9 cellular contexts compared by ENCODE assay signal in the genomic region with DNA sequence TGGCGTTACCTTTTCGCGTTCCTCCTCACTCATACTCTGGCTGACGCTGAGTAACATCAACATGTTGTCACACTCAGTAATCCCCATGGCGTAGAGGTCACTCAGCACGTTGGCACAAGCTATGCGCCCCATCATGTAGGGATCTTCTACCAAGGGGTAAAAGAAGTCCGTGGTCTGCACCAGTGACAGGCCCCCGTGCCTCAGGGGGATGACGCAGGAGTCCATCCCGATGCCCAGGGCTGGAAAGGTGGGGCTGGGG. TPM values are rescaled to one million over a fixed set of nuclear protein-coding genes. Genes with fewer than 3 reads are reported as not detected.
DNase-seq lines count a peak whose midpoint lies in the region; ATAC-seq, FAIRE-seq and TF ChIP-seq lines count a peak whose summit lies in the region.
"Had no signal": no experiment of that assay in that cellular context is flagged by ENCODE, and none has a peak within 500 bp of the region (broad histone marks: within the 10 kb centered on the region; RNA-seq: fewer than 3 reads in every experiment).

No MANE protein-coding gene starts in this region.

- no TSS peak for BruUV-seq in GM12878 (replicated peaks; lab: Mats Ljungman, UMichigan)

- SMC1A ChIA-PET in GM12878 (lab: Charles Lee; ENCODE audit: uncharacterized antibody, unreplicated experiment), result interaction anchor here (0.9 to 19.4 kb wide), 5 partner anchors 9 to 154 kb away, joined by 3 to 431 read pairs (median 4); partner anchors contain the start of genes DCTPP1 and ITGAL

- in situ Hi-C loops in GM12878 (cut with MboI), result no loop called here

- no peak; the same call in 1 of the 2 replicates for TF ChIP-seq POLR2A in GM12878 (IDR thresholded peaks at IDR 0.05; ENCODE audit: low read depth, low read length)

- ATAC-seq in HG02588 (IDR thresholded peaks at IDR 0.05; ENCODE audit: unreplicated experiment) (peak; percentile 18), GM12878 (peak; percentile 39), HG02840 (IDR thresholded peaks at IDR 0.05; ENCODE audit: low FRiP score, unreplicated experiment) (no peak)

- RAD21 ChIA-PET in GM12878 (lab: Charles Lee; ENCODE audit: unreplicated experiment), result interaction anchor here (1.3 to 2.7 kb wide), 5 partner anchors 11 to 91 kb away, joined by 3 to 15 read pairs (median 4); partner anchors contain the start of gene DCTPP1

- H3K4me3 ChIP-seq in AG04450 (ENCODE audit: low read depth, low read length) (peak overlapping the region; percentile 83), GM12878 (peak overlapping the region; percentile 79), mononuclear cell (ENCODE audit: low read length) (peak overlapping the region; percentile 90)

- H3K4me1 ChIP-seq in GM12878 (ENCODE audit: control insufficient read depth, insufficient read depth, low read length), result peaks cover 9% of the 10 kb centered on the region
- peaks cover 36% of the 10 kb centered on the region for H3K4me1 ChIP-seq in mononuclear cell (ENCODE audit: insufficient read depth, low read length)

- TF ChIP-seq EP300 in GM12878 (IDR thresholded peaks at IDR 0.05; ENCODE audit: borderline replicate concordance in 1 of 2, control insufficient read depth in 1 of 2, low read depth in 2 of 2, low read length in 2 of 2), result no peak

- H3K27me3 ChIP-seq in AG04450 (ENCODE audit: control insufficient read depth, insufficient read depth, low read length), result peaks cover 4% of the 10 kb centered on the region
- H3K27me3 ChIP-seq in GM12878 (replicated peaks in 1 of 2; ENCODE audit: control insufficient read depth in 2 of 2, insufficient read depth in 2 of 2, low read length in 1 of 2), result no peaks in the 10 kb centered on the region
- no peaks in the 10 kb centered on the region for H3K27me3 ChIP-seq in mononuclear cell (ENCODE audit: insufficient read depth, low read length)

- peak overlapping the region; percentile 96 for H3K9ac ChIP-seq in GM12878 (ENCODE audit: control insufficient read depth, insufficient read depth, low read length)

- H3K4me2 ChIP-seq in GM12878 (ENCODE audit: control insufficient read depth, insufficient read depth), result peak overlapping the region; percentile 86

- H4K20me1 ChIP-seq in GM12878 (ENCODE audit: control insufficient read depth, insufficient read depth), result no peaks in the 10 kb centered on the region

- H3K27ac ChIP-seq in AG04450 (ENCODE audit: low read depth, low read length), result peak overlapping the region; percentile 86
- peak overlapping the region; percentile 85 for H3K27ac ChIP-seq in GM12878 (ENCODE audit: control insufficient read depth, insufficient read depth)

- TF ChIP-seq CTCF in AG04450 (IDR thresholded peaks at IDR 0.05; ENCODE audit: low read depth, low read length), result no peak
- no peak for TF ChIP-seq CTCF in GM12878 (IDR thresholded peaks at IDR 0.05 in 2 of 3, conservative IDR thresholded peaks at IDR 0.05 in 1 of 3; ENCODE audit: control insufficient read depth in 2 of 3, extremely low read depth in 1 of 3, insufficient read depth in 1 of 3, low read depth in 3 of 3, low read length in 3 of 3)

- H3K36me3 ChIP-seq in GM12878 (ENCODE audit: control insufficient read depth in 2 of 2, insufficient read depth in 2 of 2, low read length in 1 of 2), result peaks cover 0 to 2% of the 10 kb centered on the region in 2 experiments; a peak in 2 of 4 replicates

- H3K79me2 ChIP-seq in GM12878 (ENCODE audit: control insufficient read depth, insufficient read depth, low read length), result peaks cover 18% of the 10 kb centered on the region

- intact Hi-C loops in GM12878 (cut with micrococcal nuclease; ENCODE audit: unreplicated experiment), result loop anchor here (2.0 to 5.0 kb wide), 2 partner anchors 28 to 92 kb away; partner anchors contain the start of gene ITGAL

- peaks cover 6% of the 10 kb centered on the region for H3K9me3 ChIP-seq in AG04450 (ENCODE audit: control insufficient read depth, insufficient read depth, low read length)
- no peaks in the 10 kb centered on the region for H3K9me3 ChIP-seq in GM12878 (replicated peaks; ENCODE audit: control insufficient read depth, insufficient read depth, low read length)
- no peaks in the 10 kb centered on the region for H3K9me3 ChIP-seq in mononuclear cell (ENCODE audit: low read depth, low read length)

- no peak for FAIRE-seq in GM12878 (lab: Jason Lieb, UNC)
- FAIRE-seq: islet of Langerhans had no signal

- H2AFZ ChIP-seq in GM12878 (ENCODE audit: control insufficient read depth, low read depth, low read length), result peak overlapping the region; percentile 70; the same call in 1 of the 2 replicates

- WGBS in GM12878 (ENCODE audit: insufficient coverage, insufficient replicate concordance, low lambda C conversion rate, missing lambda C conversion rate), result 37% methylated on average over 11 of the region's 11 CpGs

- TF ChIP-seq RAD21 in GM12878 (IDR thresholded peaks at IDR 0.05; ENCODE audit: insufficient read depth, low read depth, low read length), result no peak

- CTCF ChIA-PET in AG04450 (lab: Charles Lee), result interaction anchor here (2.4 kb wide), 1 partner anchor 16 kb away, joined by 8 read pairs; the partner anchor contains the start of gene DCTPP1
- CTCF ChIA-PET in GM12878 (lab: Yijun Ruan, JAX), result interaction anchor here (1.0 to 8.2 kb wide), 6 partner anchors 12 to 152 kb away, joined by 3 to 60 read pairs (median 12); partner anchors contain the start of genes DCTPP1 and ZNF747

- POLR2A ChIA-PET in AG04450 (lab: Yijun Ruan, JAX) (interaction anchor here (1.0 to 1.1 kb wide), 3 partner anchors 27 to 127 kb away, joined by 3 to 5 read pairs (median 4); partner anchors contain the start of gene ZNF688), GM12878 (lab: Charles Lee) (interaction anchor here (0.5 to 5.4 kb wide), 8 partner anchors 12 to 213 kb away, joined by 3 to 31 read pairs (median 4); partner anchors contain the start of genes FBRS, ZNF747 and ZNF764)

- DNase-seq in AG04450 (ENCODE audit: low read depth, low spot score) (no peak), GM12878 (ENCODE audit: low read depth, low spot score) (no peak), NCI-H128 (lab: John Stamatoyannopoulos, UW; ENCODE audit: unreplicated experiment) (no peak), epidermal melanocyte (ENCODE audit: insufficient read length, low spot score) (no peak), NCI-H187 treated with DMSO at 0.1 percent for 48 hours (lab: John Stamatoyannopoulos, UW) (no peak)

RNA-seq across cellular contexts. Expression of gene SEPHS2, which starts 0.6 kb away (rescaled TPM):
- polyA plus RNA-seq in AG04450 (2011; rRNA removed) (41.2 and 47.1 TPM in 2 replicates), GM12878 (2011; rRNA removed) (94.3 and 102 TPM in 2 replicates), GM12878 (2014; fragmentation: Illumina TruSeq; extraction: Trizol) (69.9 and 80.6 TPM in 2 replicates), GM12878 (2014; fragmentation: Nextera tagmentation; extraction: Ambion mirVana) (10 to 100 TPM; 21.6 to 37.4 TPM), GM12878 (2014; rRNA removed) (76.4 and 76.5 TPM in 2 replicates), GM12878 (2016; fragmentation: Nextera tagmentation; extraction: Ambion mirVana) (10 to 100 TPM; 75.9 to 99.8 TPM)
- polyA minus RNA-seq in AG04450 (2011; rRNA and poly(A)+ RNA removed), result 27.1 and 32.0 TPM in 2 replicates
- total RNA-seq in GM12878 (2013; cell fraction: nucleolus; rRNA removed), result 4.6 and 5.1 TPM in 2 replicates
- total RNA-seq in GM12878 (2014; rRNA removed) (33.5 and 40.8 TPM in 2 replicates), GM12878 (2014; rRNA removed; fragmentation: Illumina TruSeq; extraction: Trizol) (36.3 and 38.9 TPM in 2 replicates), GM12878 (2021) (85.9 and 86.2 TPM in 2 replicates), mononuclear cell (11.4 TPM)
- 46.2 TPM for polyA plus RNA-seq in GM12878 (2011; ENCODE audit: low read depth)
- 64.9 and 80.5 TPM in 2 replicates for polyA plus RNA-seq in GM12878 (2011; cell fraction: cytosol; rRNA removed)
- 68.9 and 74.4 TPM in 2 replicates for polyA plus RNA-seq in GM12878 (2011; cell fraction: nucleus; rRNA removed)
- 46.0 and 51.9 TPM in 2 replicates for polyA plus RNA-seq in GM12878 (2012)
- 74.6 and 82.6 TPM in 2 replicates for polyA minus RNA-seq in GM12878 (2011; rRNA and poly(A)+ RNA removed)
- 21.4 and 26.2 TPM in 2 replicates for polyA minus RNA-seq in GM12878 (2011; cell fraction: cytosol; rRNA and poly(A)+ RNA removed)
- polyA minus RNA-seq in GM12878 (2011; cell fraction: nucleus; rRNA and poly(A)+ RNA removed), result 38.2 and 47.7 TPM in 2 replicates

RNA-seq across cellular contexts. Expression of gene DCTPP1, which starts 15.2 kb away (rescaled TPM):
- polyA plus RNA-seq in AG04450 (2011; rRNA removed) (34.1 and 34.7 TPM in 2 replicates), GM12878 (2011; rRNA removed) (142 and 183 TPM in 2 replicates), GM12878 (2014; fragmentation: Illumina TruSeq; extraction: Trizol) (88.1 and 117 TPM in 2 replicates), GM12878 (2014; fragmentation: Nextera tagmentation; extraction: Ambion mirVana) (100 to 1,000 TPM in 1 of 2 experiments, 10 to 100 TPM in 1; 76.6 to 162 TPM), GM12878 (2014; rRNA removed) (173 and 179 TPM in 2 replicates), GM12878 (2016; fragmentation: Nextera tagmentation; extraction: Ambion mirVana) (100 to 1,000 TPM; 255 to 266 TPM)
- polyA minus RNA-seq in AG04450 (2011; rRNA and poly(A)+ RNA removed), result 9.6 and 15.7 TPM in 2 replicates
- total RNA-seq in GM12878 (2013; cell fraction: nucleolus; rRNA removed), result 7.6 and 7.8 TPM in 2 replicates
- total RNA-seq in GM12878 (2014; rRNA removed) (82.2 and 93.4 TPM in 2 replicates), GM12878 (2014; rRNA removed; fragmentation: Illumina TruSeq; extraction: Trizol) (64.3 and 72.1 TPM in 2 replicates), GM12878 (2021) (151 and 157 TPM in 2 replicates), mononuclear cell (4.1 TPM)
- 46.9 TPM for polyA plus RNA-seq in GM12878 (2011; ENCODE audit: low read depth)
- polyA plus RNA-seq in GM12878 (2011; cell fraction: cytosol; rRNA removed), result 179 and 225 TPM in 2 replicates
- polyA plus RNA-seq in GM12878 (2011; cell fraction: nucleus; rRNA removed), result 72.2 and 89.4 TPM in 2 replicates
- 52.7 and 68.5 TPM in 2 replicates for polyA plus RNA-seq in GM12878 (2012)
- 47.4 and 64.3 TPM in 2 replicates for polyA minus RNA-seq in GM12878 (2011; rRNA and poly(A)+ RNA removed)
- 30.2 and 34.3 TPM in 2 replicates for polyA minus RNA-seq in GM12878 (2011; cell fraction: cytosol; rRNA and poly(A)+ RNA removed)
- 10.6 and 17.2 TPM in 2 replicates for polyA minus RNA-seq in GM12878 (2011; cell fraction: nucleus; rRNA and poly(A)+ RNA removed)

RNA-seq across cellular contexts. Expression of gene ITGAL, which starts 27.5 kb away (rescaled TPM):
- not detected in 2 replicates for polyA plus RNA-seq in AG04450 (2011; rRNA removed)
- polyA minus RNA-seq in AG04450 (2011; rRNA and poly(A)+ RNA removed), result not detected in 2 replicates
- total RNA-seq in GM12878 (2013; cell fraction: nucleolus; rRNA removed), result 150 and 164 TPM in 2 replicates
- total RNA-seq in GM12878 (2014; rRNA removed), result 62.8 and 91.0 TPM in 2 replicates
- 56.2 and 65.6 TPM in 2 replicates for total RNA-seq in GM12878 (2014; rRNA removed; fragmentation: Illumina TruSeq; extraction: Trizol)
- 170 TPM in 2 replicates for total RNA-seq in GM12878 (2021)
- 33.4 TPM for polyA plus RNA-seq in GM12878 (2011; ENCODE audit: low read depth)
- 73.8 and 97.2 TPM in 2 replicates for polyA plus RNA-seq in GM12878 (2011; rRNA removed)
- 104 and 127 TPM in 2 replicates for polyA plus RNA-seq in GM12878 (2011; cell fraction: cytosol; rRNA removed)
- polyA plus RNA-seq in GM12878 (2011; cell fraction: nucleus; rRNA removed), result 199 and 213 TPM in 2 replicates
- polyA plus RNA-seq in GM12878 (2012), result 64.4 and 120 TPM in 2 replicates
- polyA plus RNA-seq in GM12878 (2014; fragmentation: Illumina TruSeq; extraction: Trizol), result 140 and 185 TPM in 2 replicates
- polyA plus RNA-seq in GM12878 (2014; fragmentation: Nextera tagmentation; extraction: Ambion mirVana), result 10 to 100 TPM; 10.7 to 12.1 TPM
- polyA plus RNA-seq in GM12878 (2014; rRNA removed), result 96.5 and 104 TPM in 2 replicates
- polyA plus RNA-seq in GM12878 (2016; fragmentation: Nextera tagmentation; extraction: Ambion mirVana), result 100 to 1,000 TPM; 109 to 111 TPM
- polyA minus RNA-seq in GM12878 (2011; rRNA and poly(A)+ RNA removed), result 106 and 131 TPM in 2 replicates
- polyA minus RNA-seq in GM12878 (2011; cell fraction: cytosol; rRNA and poly(A)+ RNA removed), result 80.5 and 81.6 TPM in 2 replicates
- polyA minus RNA-seq in GM12878 (2011; cell fraction: nucleus; rRNA and poly(A)+ RNA removed), result 99.7 and 175 TPM in 2 replicates
- total RNA-seq in mononuclear cell, result 150 TPM

RNA-seq across cellular contexts. Expression of gene ZNF771, which starts 37.7 kb away (rescaled TPM):
- polyA plus RNA-seq in AG04450 (2011; rRNA removed) (9.3 and 10.1 TPM in 2 replicates), GM12878 (2011; rRNA removed) (1.9 and 2.3 TPM in 2 replicates), GM12878 (2014; fragmentation: Illumina TruSeq; extraction: Trizol) (0.62 and 1.0 TPM in 2 replicates), GM12878 (2014; fragmentation: Nextera tagmentation; extraction: Ambion mirVana) (1 to 10 TPM in 1 of 2 experiments, under 1 TPM in 1; 0.98 to 2.0 TPM), GM12878 (2014; rRNA removed) (5.1 and 6.9 TPM in 2 replicates), GM12878 (2016; fragmentation: Nextera tagmentation; extraction: Ambion mirVana) (1 to 10 TPM; 5.7 to 7.6 TPM)
- polyA minus RNA-seq in AG04450 (2011; rRNA and poly(A)+ RNA removed), result 5.8 and 6.3 TPM in 2 replicates
- 5.1 and 6.2 TPM in 2 replicates for total RNA-seq in GM12878 (2013; cell fraction: nucleolus; rRNA removed)
- total RNA-seq in GM12878 (2014; rRNA removed) (4.9 and 6.2 TPM in 2 replicates), GM12878 (2014; rRNA removed; fragmentation: Illumina TruSeq; extraction: Trizol) (1.7 and 2.2 TPM in 2 replicates), GM12878 (2021) (5.2 and 5.4 TPM in 2 replicates), mononuclear cell (1.0 TPM)
- polyA plus RNA-seq in GM12878 (2011; ENCODE audit: low read depth), result 0.71 TPM
- 3.3 and 6.3 TPM in 2 replicates for polyA plus RNA-seq in GM12878 (2011; cell fraction: cytosol; rRNA removed)
- 4.5 and 5.1 TPM in 2 replicates for polyA plus RNA-seq in GM12878 (2011; cell fraction: nucleus; rRNA removed)
- 1.7 and 1.9 TPM in 2 replicates for polyA plus RNA-seq in GM12878 (2012)
- 3.1 and 3.5 TPM in 2 replicates for polyA minus RNA-seq in GM12878 (2011; rRNA and poly(A)+ RNA removed)
- 1.9 and 4.7 TPM in 2 replicates for polyA minus RNA-seq in GM12878 (2011; cell fraction: cytosol; rRNA and poly(A)+ RNA removed)
- 3.6 and 5.5 TPM in 2 replicates for polyA minus RNA-seq in GM12878 (2011; cell fraction: nucleus; rRNA and poly(A)+ RNA removed)

RNA-seq across cellular contexts. Expression of gene ZNF48, which starts 49.9 kb away (rescaled TPM):
- polyA plus RNA-seq in AG04450 (2011; rRNA removed), result 4.3 and 5.3 TPM in 2 replicates
- 5.9 and 6.6 TPM in 2 replicates for polyA minus RNA-seq in AG04450 (2011; rRNA and poly(A)+ RNA removed)
- 11.9 and 12.6 TPM in 2 replicates for total RNA-seq in GM12878 (2013; cell fraction: nucleolus; rRNA removed)
- 10.5 and 10.6 TPM in 2 replicates for total RNA-seq in GM12878 (2014; rRNA removed)
- 6.4 and 6.6 TPM in 2 replicates for total RNA-seq in GM12878 (2014; rRNA removed; fragmentation: Illumina TruSeq; extraction: Trizol)
- total RNA-seq in GM12878 (2021), result 11.1 and 12.0 TPM in 2 replicates
- 2.0 TPM for polyA plus RNA-seq in GM12878 (2011; ENCODE audit: low read depth)
- polyA plus RNA-seq in GM12878 (2011; rRNA removed), result 3.2 and 4.0 TPM in 2 replicates
- 5.7 and 5.9 TPM in 2 replicates for polyA plus RNA-seq in GM12878 (2011; cell fraction: cytosol; rRNA removed)
- 7.3 and 8.5 TPM in 2 replicates for polyA plus RNA-seq in GM12878 (2011; cell fraction: nucleus; rRNA removed)
- 3.8 and 4.6 TPM in 2 replicates for polyA plus RNA-seq in GM12878 (2012)
- 1.3 and 4.5 TPM in 2 replicates for polyA plus RNA-seq in GM12878 (2014; fragmentation: Illumina TruSeq; extraction: Trizol)
- polyA plus RNA-seq in GM12878 (2014; fragmentation: Nextera tagmentation; extraction: Ambion mirVana), result 1 to 10 TPM in 1 of 2 experiments, under 1 TPM in 1; 0.14 to 1.0 TPM
- polyA plus RNA-seq in GM12878 (2014; rRNA removed), result 7.0 and 8.6 TPM in 2 replicates
- 1 to 10 TPM in 1 of 2 experiments, under 1 TPM in 1; 0.88 to 1.2 TPM for polyA plus RNA-seq in GM12878 (2016; fragmentation: Nextera tagmentation; extraction: Ambion mirVana)
- polyA minus RNA-seq in GM12878 (2011; rRNA and poly(A)+ RNA removed), result 5.3 and 8.5 TPM in 2 replicates
- 2.8 and 3.8 TPM in 2 replicates for polyA minus RNA-seq in GM12878 (2011; cell fraction: cytosol; rRNA and poly(A)+ RNA removed)
- polyA minus RNA-seq in GM12878 (2011; cell fraction: nucleus; rRNA and poly(A)+ RNA removed), result 4.7 and 6.3 TPM in 2 replicates
- 3.8 TPM for total RNA-seq in mononuclear cell
